1 cellular context compared by ENCODE assay signal in genomic region chr1:201181323-201181722, GRCh38.
TF ChIP-seq lines count a peak whose summit lies in the region.

No MANE protein-coding gene starts in this region.

TF ChIP-seq in HEK293, 187 proteins besides CTCF, POLR2A, EP300 and RAD21 (continued from another document):
- TF ChIP-seq GLI4 (tag by site-specific recombination; IDR thresholded peaks at IDR 0.05): no peak
- TF ChIP-seq BCL11A (tag by site-specific recombination; IDR thresholded peaks at IDR 0.05; ENCODE audit: low read depth): no peak
- TF ChIP-seq ZNF366 (tag by site-specific recombination; conservative IDR thresholded peaks at IDR 0.05): peak; percentile 84
- TF ChIP-seq KLF1 (tag by site-specific recombination; IDR thresholded peaks at IDR 0.05): no peak
- no peak for TF ChIP-seq ZBTB1 (tag by site-specific recombination; IDR thresholded peaks at IDR 0.05)
TF ChIP-seq in HEK293: peak in this region for 3.
